ENCODE assay signal across 25 cellular contexts in genomic region chr5:93610581-93611167, GRCh38. TPM values are rescaled to one million over a fixed set of nuclear protein-coding genes. Genes with fewer than 3 reads are reported as not detected.
"Had no signal": no experiment of that assay in that cellular context is flagged by ENCODE, and none has a peak within 500 bp of the region (broad histone marks: within the 10 kb centered on the region; RNA-seq: fewer than 3 reads in every experiment).

No MANE protein-coding gene starts in this region.

- H3K27me3 ChIP-seq: ovary had no signal

- H3K4me3 ChIP-seq: gastroesophageal sphincter, heart left ventricle, lower lobe of right lung, ovary, psoas muscle, transverse colon, uterus had no signal

- H3K9me3 ChIP-seq: gastroesophageal sphincter, heart left ventricle, lower lobe of right lung, neutrophil, ovary, psoas muscle, transverse colon, uterus had no signal

- H3K36me3 ChIP-seq: gastroesophageal sphincter, heart left ventricle, lower lobe of right lung, neutrophil, ovary, transverse colon, uterus had no signal

- H3K4me3 Mint-ChIP-seq: activated naive CD4-positive, alpha-beta T cell treated with anti-CD3 and anti-CD28 coated beads for 36 hours; activated naive CD8-positive, alpha-beta T cell treated with anti-CD3 and anti-CD28 coated beads, Interleukin-2, amount 10 ng/mL, durations not matched to agents 7 days and 5 days; activated T-cell treated with anti-CD3 and anti-CD28 coated beads, Interleukin-2, amount 50 U/mL, for 72 hours; stimulated activated naive CD8-positive, alpha-beta T cell treated with anti-CD3 and anti-CD28 coated beads, Interleukin-15, amount 100 ng/mL, for 72 hours had no signal

- DNase-seq: activated CD4-positive, alpha-beta T cell treated with anti-CD3 and anti-CD28 coated beads for 4 hours; activated CD4-positive, alpha-beta T cell treated with anti-CD3 and anti-CD28 coated beads, Interleukin-2, amount 50 U/mL, for 48 hours; activated CD4-positive, CD25-positive, alpha-beta regulatory T cell; activated effector memory CD4-positive, alpha-beta T cell treated with Interleukin-2 at 50 U/mL for 16 hours; activated naive CD4-positive, alpha-beta T cell treated with anti-CD3 and anti-CD28 coated beads for 36 hours; activated naive CD8-positive, alpha-beta T cell treated with anti-CD3 and anti-CD28 coated beads, Interleukin-2, amount 10 ng/mL, durations not matched to agents 7 days and 5 days; activated T-cell treated with anti-CD3 and anti-CD28 coated beads, Interleukin-2, amount 50 U/mL, for 72 hours; amniotic stem cell; heart left ventricle; islet precursor cell; left cardiac atrium; lower lobe of right lung; naive B cell; ovary; psoas muscle; right cardiac atrium; stimulated activated CD4-positive, alpha-beta T cell treated with anti-CD3 and anti-CD28 coated beads, Interleukin-12 subunit alpha, Interleukin-12 subunit beta, amount 100 ng/mL, for 4 hours; stimulated activated naive CD8-positive, alpha-beta T cell treated with anti-CD3 and anti-CD28 coated beads, Interleukin-15, amount 100 ng/mL, for 72 hours; T1000; transverse colon; uterus had no signal

- H3K9me3 Mint-ChIP-seq: activated naive CD4-positive, alpha-beta T cell treated with anti-CD3 and anti-CD28 coated beads for 36 hours; activated T-cell treated with anti-CD3 and anti-CD28 coated beads, Interleukin-2, amount 50 U/mL, for 72 hours; stimulated activated naive CD8-positive, alpha-beta T cell treated with anti-CD3 and anti-CD28 coated beads, Interleukin-15, amount 100 ng/mL, for 72 hours had no signal

- ATAC-seq: activated T-cell treated with anti-CD3 and anti-CD28 coated beads, Interleukin-2, amount 50 U/mL, for 72 hours; gastroesophageal sphincter; heart left ventricle; left cardiac atrium; lower lobe of right lung; psoas muscle; right cardiac atrium; stimulated activated naive CD8-positive, alpha-beta T cell treated with anti-CD3 and anti-CD28 coated beads, Interleukin-15, amount 100 ng/mL, for 72 hours had no signal

- H3K27ac Mint-ChIP-seq: activated naive CD4-positive, alpha-beta T cell treated with anti-CD3 and anti-CD28 coated beads for 36 hours; activated naive CD8-positive, alpha-beta T cell treated with anti-CD3 and anti-CD28 coated beads, Interleukin-2, amount 10 ng/mL, durations not matched to agents 7 days and 5 days; activated T-cell treated with anti-CD3 and anti-CD28 coated beads, Interleukin-2, amount 50 U/mL, for 72 hours had no signal

- H3K27ac ChIP-seq: epithelial cell of prostate, gastroesophageal sphincter, heart left ventricle, lower lobe of right lung, neutrophil, ovary, psoas muscle, transverse colon, uterus had no signal

RNA-seq across cellular contexts. Expression of gene NR2F1, which starts 27.7 kb away (rescaled TPM):
- total RNA-seq: activated naive CD4-positive, alpha-beta T cell treated with anti-CD3 and anti-CD28 coated beads for 36 hours; activated naive CD8-positive, alpha-beta T cell treated with anti-CD3 and anti-CD28 coated beads, Interleukin-2, amount 10 ng/mL, durations not matched to agents 7 days and 5 days; activated T-cell treated with anti-CD3 and anti-CD28 coated beads, Interleukin-2, amount 50 U/mL, for 72 hours; T-helper 1 cell treated with Interleukin-12 subunit alpha and Interleukin-12 subunit beta and Interleukin-4 antibody, amounts not matched to agents 30 ng/mL and 1 ng/mL, for 36 hours had no signal

RNA-seq across cellular contexts. Expression of gene NR2F1-AS1, which starts 29.7 kb away (rescaled TPM):
- total RNA-seq: activated naive CD4-positive, alpha-beta T cell treated with anti-CD3 and anti-CD28 coated beads for 36 hours; activated naive CD8-positive, alpha-beta T cell treated with anti-CD3 and anti-CD28 coated beads, Interleukin-2, amount 10 ng/mL, durations not matched to agents 7 days and 5 days; T-helper 1 cell treated with Interleukin-12 subunit alpha and Interleukin-12 subunit beta and Interleukin-4 antibody, amounts not matched to agents 30 ng/mL and 1 ng/mL, for 36 hours had no signal
